Comparison of ENCODE assay signal across 31 cellular contexts in the genomic region with DNA sequence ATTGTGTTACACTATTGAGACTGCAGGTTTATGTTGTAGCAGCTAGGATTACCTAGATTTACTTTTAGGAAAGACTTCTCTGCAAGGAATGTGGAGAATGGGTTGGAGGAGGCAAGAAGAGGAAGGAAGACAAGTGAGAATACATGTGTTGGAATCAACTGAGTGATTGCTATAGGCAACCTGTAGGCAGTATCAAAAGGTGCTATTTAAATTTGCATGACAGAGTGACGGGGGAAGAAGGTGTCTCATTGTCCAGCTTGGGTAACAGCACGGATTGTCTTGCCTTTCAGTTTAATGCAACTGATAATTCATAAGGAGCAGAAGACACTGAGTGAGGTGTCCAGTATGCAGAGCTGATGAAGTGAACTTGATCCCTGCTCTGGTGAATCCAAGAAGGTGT. TPM values are rescaled to one million over a fixed set of nuclear protein-coding genes. Genes with fewer than 3 reads are reported as not detected.
DNase-seq lines count a peak whose midpoint lies in the region; ATAC-seq, FAIRE-seq and TF ChIP-seq lines count a peak whose summit lies in the region.
"Had no signal": no experiment of that assay in that cellular context is flagged by ENCODE, and none has a peak within 500 bp of the region (broad histone marks: within the 10 kb centered on the region; RNA-seq: fewer than 3 reads in every experiment).

No MANE protein-coding gene starts in this region.

- peaks cover 17% of the 10 kb centered on the region for H3K4me1 Mint-ChIP-seq in endodermal cell

- H3K27ac ChIP-seq in HepG2 (ENCODE audit: extremely low read length, insufficient read depth, low read length) (no peak overlapping the region), right lobe of liver (no peak overlapping the region), OCI-LY1 (ENCODE audit: low read depth, low read length, poor library complexity, severe bottlenecking) (peak overlapping the region; percentile 78), endodermal cell (ENCODE audit: low read depth, low read length) (no peak overlapping the region)
- H3K27ac ChIP-seq: foreskin keratinocyte, KMS-11, neutrophil, RWPE1, sigmoid colon had no signal

- H3K79me2 ChIP-seq in HepG2 (ENCODE audit: insufficient read depth, low read length), result no peaks in the 10 kb centered on the region
- no peaks in the 10 kb centered on the region for H3K79me2 ChIP-seq in OCI-LY1 (ENCODE audit: insufficient read depth, low read length)

- H3K4me2 ChIP-seq in HepG2 (ENCODE audit: low read depth, low read length) (no peak overlapping the region), OCI-LY1 (ENCODE audit: low read length) (no peak overlapping the region; the same call in 1 of the 2 replicates)
- H3K4me2 ChIP-seq: KMS-11 had no signal

- H3K9me2 ChIP-seq in OCI-LY1 (ENCODE audit: low read depth, low read length), result no peaks in the 10 kb centered on the region

- FAIRE-seq in HepG2 (lab: Jason Lieb, UNC), result no peak

- intact Hi-C loops in HepG2 (cut with micrococcal nuclease; ENCODE audit: unreplicated experiment), result no loop called here
- intact Hi-C loops in right lobe of liver (cut with DNase I), result no loop called here

- CTCF ChIA-PET in HepG2 (lab: Yijun Ruan, JAX; ENCODE audit: low intra/inter-chr PET ratio, low total read pairs), result no interaction called here

- no peak for TF ChIP-seq RAD21 in HepG2 (CRISPR knock-in tag; IDR thresholded peaks at IDR 0.05)

- no peaks in the 10 kb centered on the region for H3K27me3 Mint-ChIP-seq in endodermal cell (ENCODE audit: insufficient read depth)
- H3K27me3 Mint-ChIP-seq: stimulated activated naive CD8-positive, alpha-beta T cell treated with anti-CD3 and anti-CD28 coated beads, Interleukin-15, amount 100 ng/mL, for 72 hours had no signal

- DNase-seq in HepG2 (ENCODE audit: low spot score), result no peak
- no peak for DNase-seq in right lobe of liver
- peak; percentile 32 for DNase-seq in endodermal cell
- no peak for DNase-seq in amniotic stem cell (lab: John Stamatoyannopoulos, UW)
- no peak for DNase-seq in NCI-H2107 (lab: John Stamatoyannopoulos, UW)
- DNase-seq: activated naive CD4-positive, alpha-beta T cell treated with anti-CD3 and anti-CD28 coated beads, Interleukin-2, amount 50 U/mL, for 16 hours; activated T-cell treated with anti-CD3 and anti-CD28 coated beads, Interleukin-2, amount 50 U/mL, for 48 hours; Caco-2; caudate nucleus; cortex of kidney; DMS79 treated with DMSO at 0.1 percent for 48 hours; foreskin keratinocyte; left cardiac atrium; NCI-H1417; NCI-H2081 treated with DMSO at 0.1 percent for 48 hours; NCI-H345; NCI-H748 treated with DMSO at 0.1 percent for 48 hours; sigmoid colon; stimulated activated CD4-positive, alpha-beta T cell treated with anti-CD3 and anti-CD28 coated beads, Interleukin-4, amount 100 ng/mL, for 4 hours; stimulated activated naive CD8-positive, alpha-beta T cell treated with anti-CD3 and anti-CD28 coated beads, Interleukin-15, amount 100 ng/mL, for 72 hours had no signal

- no peaks in the 10 kb centered on the region for H3K9me3 ChIP-seq in HepG2 (ENCODE audit: low read length)
- H3K9me3 ChIP-seq in right lobe of liver, result no peaks in the 10 kb centered on the region
- no peaks in the 10 kb centered on the region for H3K9me3 ChIP-seq in OCI-LY1 (ENCODE audit: low read length)
- H3K9me3 ChIP-seq in endodermal cell (ENCODE audit: control insufficient read depth, low read length), result no peaks in the 10 kb centered on the region
- H3K9me3 ChIP-seq: Caco-2, HAP-1, neutrophil, sigmoid colon had no signal

- WGBS in HepG2 (ENCODE audit: low lambda C conversion rate), result 61% methylated on average over 2 of the region's 2 CpGs
- 82% methylated on average over 2 of the region's 2 CpGs for WGBS in right lobe of liver (ENCODE audit: insufficient coverage, low coverage, low lambda C conversion rate, missing lambda C conversion rate)
- 86 to 94% methylated on average over 2 of the region's 2 CpGs for WGBS in endodermal cell (ENCODE audit: insufficient coverage in 1 of 2, insufficient read length in 1 of 2), 2 experiments

- TF ChIP-seq POLR2A in HepG2 (IDR thresholded peaks at IDR 0.05; ENCODE audit: insufficient read depth in 1 of 2, low read depth in 2 of 2, low read length in 2 of 2) (no peak), right lobe of liver (IDR thresholded peaks at IDR 0.05) (no peak)

- in situ Hi-C loops in HepG2 (cut with HindIII; ENCODE audit: extremely low pct_ligation_motif_present, low pct_unique_long_range_greater_than_20kb), result no loop called here

- BruUV-seq in HepG2 (replicated peaks; lab: Mats Ljungman, UMichigan), result no TSS peak

- H3K27me3 ChIP-seq in HepG2 (ENCODE audit: control insufficient read depth in 1 of 2, insufficient read depth in 2 of 2, low read length in 2 of 2) (no peaks in the 10 kb centered on the region), right lobe of liver (no peaks in the 10 kb centered on the region), OCI-LY1 (ENCODE audit: insufficient read depth, low read length) (no peaks in the 10 kb centered on the region), endodermal cell (ENCODE audit: control insufficient read depth, insufficient read depth, low read length, poor library complexity, severe bottlenecking) (no peaks in the 10 kb centered on the region)
- H3K27me3 ChIP-seq: neutrophil, sigmoid colon had no signal

- no peak overlapping the region for H3K4me3 Mint-ChIP-seq in endodermal cell
- H3K4me3 Mint-ChIP-seq: stimulated activated naive CD8-positive, alpha-beta T cell treated with anti-CD3 and anti-CD28 coated beads, Interleukin-15, amount 100 ng/mL, for 72 hours; T-helper 1 cell treated with Interleukin-12 subunit alpha and Interleukin-12 subunit beta and Interleukin-4 antibody, amounts not matched to agents 30 μg/mL and 1 μg/mL, for 36 hours had no signal

- H3K36me3 Mint-ChIP-seq in endodermal cell (ENCODE audit: low read depth), result peaks cover 9% of the 10 kb centered on the region

- H3K9me3 Mint-ChIP-seq in endodermal cell, result peaks cover 3% of the 10 kb centered on the region
- H3K9me3 Mint-ChIP-seq: T-helper 1 cell treated with Interleukin-12 subunit alpha and Interleukin-12 subunit beta and Interleukin-4 antibody, amounts not matched to agents 30 μg/mL and 1 μg/mL, for 36 hours had no signal

- H4K20me1 ChIP-seq in HepG2 (ENCODE audit: insufficient read depth, low read length) (no peaks in the 10 kb centered on the region), OCI-LY1 (ENCODE audit: insufficient read depth, low read length) (no peaks in the 10 kb centered on the region)

- H2AFZ ChIP-seq in HepG2 (ENCODE audit: low read length), result no peak overlapping the region
- H2AFZ ChIP-seq in OCI-LY1 (ENCODE audit: low read length), result no peak overlapping the region

- ATAC-seq in HepG2 (no peak), right lobe of liver (no peak), HG02884 (IDR thresholded peaks at IDR 0.05; ENCODE audit: unreplicated experiment) (no peak), GM21360 (IDR thresholded peaks at IDR 0.05; ENCODE audit: unreplicated experiment) (no peak)
- ATAC-seq: esophagus mucosa; foreskin keratinocyte; left cardiac atrium; stimulated activated naive CD8-positive, alpha-beta T cell treated with anti-CD3 and anti-CD28 coated beads, Interleukin-15, amount 100 ng/mL, for 72 hours had no signal

- H3K36me3 ChIP-seq in HepG2 (replicated peaks in 1 of 2; ENCODE audit: control insufficient read depth in 1 of 2, insufficient read depth in 2 of 2, low read length in 2 of 2) (no peaks in the 10 kb centered on the region), right lobe of liver (peaks cover 0 to 5% (median 1%) of the 10 kb centered on the region in 4 donors), OCI-LY1 (ENCODE audit: insufficient read depth, low read length) (peaks cover 26% of the 10 kb centered on the region), endodermal cell (ENCODE audit: control insufficient read depth, insufficient read depth, low read length) (peaks cover 8% of the 10 kb centered on the region)
- H3K36me3 ChIP-seq: neutrophil had no signal

- H3K4me3 ChIP-seq in HepG2 (replicated peaks in 1 of 3; ENCODE audit: insufficient read depth in 1 of 3, low read depth in 2 of 3, low read length in 3 of 3) (no peak overlapping the region), right lobe of liver (no peak overlapping the region), OCI-LY1 (ENCODE audit: low read depth, low read length, poor library complexity, severe bottlenecking) (no peak overlapping the region), endodermal cell (ENCODE audit: low read length) (no peak overlapping the region)
- H3K4me3 ChIP-seq: HAP-1, sigmoid colon had no signal

- no peak overlapping the region for H3K9ac ChIP-seq in HepG2 (ENCODE audit: insufficient read depth, low read depth, low read length)
- no peak overlapping the region for H3K9ac ChIP-seq in OCI-LY1 (ENCODE audit: low read length)
- H3K9ac ChIP-seq in endodermal cell (ENCODE audit: extremely low read depth, low read length, poor library complexity, severe bottlenecking), result no peak overlapping the region
- H3K9ac ChIP-seq: KMS-11 had no signal

- TF ChIP-seq CTCF in HepG2 (CRISPR knock-in tag; IDR thresholded peaks at IDR 0.05), result no peak
- TF ChIP-seq CTCF in right lobe of liver (IDR thresholded peaks at IDR 0.05), result no peak
- TF ChIP-seq CTCF in OCI-LY1 (IDR thresholded peaks at IDR 0.05; ENCODE audit: low read length), result no peak
- TF ChIP-seq CTCF in endodermal cell (conservative IDR thresholded peaks at IDR 0.05), result no peak

- POLR2A ChIA-PET in HepG2 (lab: Yijun Ruan, JAX), result interaction anchor here (1.0 kb wide), 1 partner anchor 19 kb away, joined by 3 read pairs; no protein-coding TSS in a partner anchor

- peaks cover 19% of the 10 kb centered on the region for H3F3A ChIP-seq in OCI-LY1 (ENCODE audit: insufficient read depth, low read length)

- no peak for TF ChIP-seq EP300 in HepG2 (IDR thresholded peaks at IDR 0.05; ENCODE audit: low read depth in 2 of 2, low read length in 2 of 2)
- TF ChIP-seq EP300 in HepG2 (CRISPR knock-in tag; IDR thresholded peaks at IDR 0.05; ENCODE audit: borderline replicate concordance), result no peak

- H3K4me1 ChIP-seq in HepG2 (ENCODE audit: insufficient read depth, low read length), result peaks cover 9% of the 10 kb centered on the region
- H3K4me1 ChIP-seq in right lobe of liver, result no peaks in the 10 kb centered on the region
- H3K4me1 ChIP-seq in OCI-LY1 (ENCODE audit: insufficient read depth, low read length, severe bottlenecking), result peaks cover 47% of the 10 kb centered on the region
- no peaks in the 10 kb centered on the region for H3K4me1 ChIP-seq in endodermal cell (ENCODE audit: control insufficient read depth, insufficient read depth, low read length)
- H3K4me1 ChIP-seq: Caco-2, foreskin keratinocyte had no signal

- H3K27ac Mint-ChIP-seq in endodermal cell, result no peak overlapping the region
- H3K27ac Mint-ChIP-seq: T-helper 1 cell treated with Interleukin-12 subunit alpha and Interleukin-12 subunit beta and Interleukin-4 antibody, amounts not matched to agents 30 μg/mL and 1 μg/mL, for 36 hours had no signal

RNA-seq across cellular contexts. Expression of gene SERPINB9, which starts 19.4 kb away (rescaled TPM):
- total RNA-seq in HepG2 (2016; rRNA removed; fragmentation: Illumina TruSeq; extraction: Trizol) (7.2 and 9.8 TPM in 2 replicates), right lobe of liver (10 to 100 TPM in 1 of 6 experiments, 1 to 10 TPM in 5; 1.8 to 19.0 (median 4.6) TPM), endodermal cell (100 to 1,000 TPM; 192 to 390 TPM)
- 0.61 and 0.71 TPM in 2 replicates for total RNA-seq in HepG2 (2016; cell fraction: cytosol; rRNA removed; fragmentation: Illumina TruSeq; extraction: Trizol; ENCODE audit: low read depth)
- total RNA-seq in HepG2 (2016; cell fraction: insoluble cytoplasmic fraction; rRNA removed; fragmentation: Illumina TruSeq; extraction: Trizol), result 7.0 and 8.5 TPM in 2 replicates
- 2.7 and 2.9 TPM in 2 replicates for total RNA-seq in HepG2 (2016; cell fraction: membrane; rRNA removed; fragmentation: Illumina TruSeq; extraction: Trizol)
- total RNA-seq in HepG2 (2016; cell fraction: nucleus; rRNA removed; fragmentation: Illumina TruSeq; extraction: Trizol), result 2.9 and 4.3 TPM in 2 replicates
- polyA plus RNA-seq in HepG2 (2011; rRNA removed), result 32.5 and 36.7 TPM in 2 replicates
- 23.5 and 30.7 TPM in 2 replicates for polyA plus RNA-seq in HepG2 (2011; cell fraction: cytosol; rRNA removed)
- 9.8 and 12.8 TPM in 2 replicates for polyA plus RNA-seq in HepG2 (2011; cell fraction: nucleus; rRNA removed)
- 6.6 and 9.0 TPM in 2 replicates for polyA plus RNA-seq in HepG2 (2012)
- 0.33 and 0.35 TPM in 2 replicates for polyA plus RNA-seq in HepG2 (2016; cell fraction: cytosol; fragmentation: Illumina TruSeq; extraction: Trizol; ENCODE audit: low read depth)
- polyA plus RNA-seq in HepG2 (2016; cell fraction: insoluble cytoplasmic fraction; fragmentation: Illumina TruSeq; extraction: Trizol; ENCODE audit: low read depth), result 8.7 and 10.9 TPM in 2 replicates
- polyA plus RNA-seq in HepG2 (2016; cell fraction: membrane; fragmentation: Illumina TruSeq; extraction: Trizol; ENCODE audit: low read depth), result 1.5 and 1.6 TPM in 2 replicates
- 5.0 and 5.4 TPM in 2 replicates for polyA plus RNA-seq in HepG2 (2016; cell fraction: nucleus; fragmentation: Illumina TruSeq; extraction: Trizol; ENCODE audit: insufficient read depth, low read depth)
- polyA minus RNA-seq in HepG2 (2011; rRNA and poly(A)+ RNA removed; ENCODE audit: low replicate concordance), result 0.21 and 49.0 TPM in 2 replicates
- polyA minus RNA-seq in HepG2 (2011; cell fraction: cytosol; rRNA and poly(A)+ RNA removed), result 29.2 and 32.6 TPM in 2 replicates
- polyA minus RNA-seq in HepG2 (2011; cell fraction: nucleus; rRNA and poly(A)+ RNA removed), result 13.3 and 18.3 TPM in 2 replicates
- 39.8 TPM for polyA plus RNA-seq in endodermal cell (2013, experiment 1 of 2)
- 48.5 TPM for polyA plus RNA-seq in endodermal cell (2013, experiment 2 of 2)
- total RNA-seq: HT1080, SK-MEL-5 had no signal

RNA-seq across cellular contexts. Expression of gene SERPINB1, which starts 42.0 kb away (rescaled TPM):
- total RNA-seq in HepG2 (2016; rRNA removed; fragmentation: Illumina TruSeq; extraction: Trizol) (41.4 and 60.1 TPM in 2 replicates), right lobe of liver (10 to 100 TPM in 5 of 6 experiments, 1 to 10 TPM in 1; 7.2 to 44.6 (median 25.2) TPM), endodermal cell (10 to 100 TPM; 30.6 to 38.5 TPM)
- total RNA-seq in HepG2 (2016; cell fraction: cytosol; rRNA removed; fragmentation: Illumina TruSeq; extraction: Trizol; ENCODE audit: low read depth), result 22.9 and 24.8 TPM in 2 replicates
- 40.1 and 52.3 TPM in 2 replicates for total RNA-seq in HepG2 (2016; cell fraction: insoluble cytoplasmic fraction; rRNA removed; fragmentation: Illumina TruSeq; extraction: Trizol)
- 38.4 and 42.1 TPM in 2 replicates for total RNA-seq in HepG2 (2016; cell fraction: membrane; rRNA removed; fragmentation: Illumina TruSeq; extraction: Trizol)
- 23.4 and 26.0 TPM in 2 replicates for total RNA-seq in HepG2 (2016; cell fraction: nucleus; rRNA removed; fragmentation: Illumina TruSeq; extraction: Trizol)
- 48.7 and 60.5 TPM in 2 replicates for polyA plus RNA-seq in HepG2 (2011; rRNA removed)
- polyA plus RNA-seq in HepG2 (2011; cell fraction: cytosol; rRNA removed), result 35.1 and 50.0 TPM in 2 replicates
- 16.6 and 20.7 TPM in 2 replicates for polyA plus RNA-seq in HepG2 (2011; cell fraction: nucleus; rRNA removed)
- polyA plus RNA-seq in HepG2 (2012), result 55.8 and 68.9 TPM in 2 replicates
- 37.2 and 40.1 TPM in 2 replicates for polyA plus RNA-seq in HepG2 (2016; cell fraction: cytosol; fragmentation: Illumina TruSeq; extraction: Trizol; ENCODE audit: low read depth)
- polyA plus RNA-seq in HepG2 (2016; cell fraction: insoluble cytoplasmic fraction; fragmentation: Illumina TruSeq; extraction: Trizol; ENCODE audit: low read depth), result 67.5 and 71.1 TPM in 2 replicates
- 42.6 and 44.3 TPM in 2 replicates for polyA plus RNA-seq in HepG2 (2016; cell fraction: membrane; fragmentation: Illumina TruSeq; extraction: Trizol; ENCODE audit: low read depth)
- polyA plus RNA-seq in HepG2 (2016; cell fraction: nucleus; fragmentation: Illumina TruSeq; extraction: Trizol; ENCODE audit: insufficient read depth, low read depth), result 39.9 and 41.4 TPM in 2 replicates
- 29.1 and 31.0 TPM in 2 replicates for polyA minus RNA-seq in HepG2 (2011; rRNA and poly(A)+ RNA removed; ENCODE audit: low replicate concordance)
- polyA minus RNA-seq in HepG2 (2011; cell fraction: cytosol; rRNA and poly(A)+ RNA removed), result 46.4 and 51.7 TPM in 2 replicates
- polyA minus RNA-seq in HepG2 (2011; cell fraction: nucleus; rRNA and poly(A)+ RNA removed), result 32.6 and 44.3 TPM in 2 replicates
- polyA plus RNA-seq in endodermal cell (2013, experiment 1 of 2), result 14.1 TPM
- polyA plus RNA-seq in endodermal cell (2013, experiment 2 of 2), result 18.4 TPM

Comparison
In these comparisons a context has a peak if more than half of its experiments do, and no peak if none do; other contexts are left out.
1. RNA of gene SERPINB9, which starts 19.4 kb away (total RNA-seq): 192 to 390 TPM in endodermal cell; 0.61 to 9.8 TPM in HepG2 and 1.8 to 19.0 TPM in right lobe of liver; every median in the first group is over 4 times any median in the second.